ENCODE assay signal across 22 cellular contexts in genomic region chr11:117501499-117501898, GRCh38.
"Had no signal": no experiment of that assay in that cellular context is flagged by ENCODE, and none has a peak within 500 bp of the region (broad histone marks: within the 10 kb centered on the region; RNA-seq: fewer than 3 reads in every experiment).

No MANE protein-coding gene starts in this region.

- H3K27ac ChIP-seq: epithelial cell of prostate, esophagus squamous epithelium, gastroesophageal sphincter, left ventricle myocardium inferior, lower lobe of right lung, parathyroid adenoma, psoas muscle, testis, tibial nerve, upper lobe of right lung had no signal

- H3K4me1 Mint-ChIP-seq: central memory CD8-positive, alpha-beta T cell; immature natural killer cell; memory B cell; mesothelial cell of epicardium; natural killer cell had no signal

- H2AFZ ChIP-seq: parathyroid adenoma had no signal

- H3K79me2 ChIP-seq: parathyroid adenoma had no signal

- H3K9me3 Mint-ChIP-seq: central memory CD8-positive, alpha-beta T cell; effector memory CD8-positive, alpha-beta T cell; immature natural killer cell; memory B cell; mesothelial cell of epicardium; natural killer cell had no signal

- H3K4me1 ChIP-seq: esophagus squamous epithelium, gastroesophageal sphincter, left ventricle myocardium inferior, lower lobe of right lung, parathyroid adenoma, psoas muscle, testis, tibial nerve, upper lobe of right lung had no signal

- H3K9ac ChIP-seq: parathyroid adenoma had no signal

- H3K9me3 ChIP-seq: esophagus squamous epithelium, gastroesophageal sphincter, left ventricle myocardium inferior, lower lobe of right lung, psoas muscle, testis, tibial nerve, upper lobe of right lung had no signal

- H3K4me3 Mint-ChIP-seq: central memory CD8-positive, alpha-beta T cell; effector memory CD8-positive, alpha-beta T cell; immature natural killer cell; memory B cell; mesothelial cell of epicardium; natural killer cell had no signal

- H3K36me3 ChIP-seq: esophagus squamous epithelium, lower lobe of right lung, tibial nerve, upper lobe of right lung had no signal

- H3K36me3 Mint-ChIP-seq: immature natural killer cell, memory B cell, mesothelial cell of epicardium, natural killer cell had no signal

- H3K27me3 ChIP-seq: testis, tibial nerve, upper lobe of right lung had no signal

- FAIRE-seq: keratinocyte, small intestine had no signal

- ATAC-seq: effector memory CD8-positive, alpha-beta T cell; gastroesophageal sphincter; lower lobe of right lung; natural killer cell; psoas muscle; stimulated activated naive CD8-positive, alpha-beta T cell treated with anti-CD3 and anti-CD28 coated beads, Interleukin-15, Interleukin-2, amounts not matched to agents 100 U/mL and 50 U/mL, for 24 hours; upper lobe of right lung had no signal

- DNase-seq: effector memory CD8-positive, alpha-beta T cell; esophagus squamous epithelium; foreskin fibroblast; glutamatergic neuron; immature natural killer cell; left ventricle myocardium inferior; lower lobe of right lung; natural killer cell; psoas muscle; small intestine; stimulated activated CD4-positive, alpha-beta T cell treated with anti-CD3 and anti-CD28 coated beads, Interleukin-12 subunit alpha, Interleukin-12 subunit beta, amount 100 ng/mL, for 4 hours; stimulated activated naive CD8-positive, alpha-beta T cell treated with anti-CD3 and anti-CD28 coated beads, Interleukin-15, Interleukin-2, amounts not matched to agents 100 U/mL and 50 U/mL, for 24 hours; testis; upper lobe of right lung had no signal

- H3K27ac Mint-ChIP-seq: effector memory CD8-positive, alpha-beta T cell; immature natural killer cell; memory B cell; mesothelial cell of epicardium; natural killer cell had no signal

- H3K4me3 ChIP-seq: esophagus squamous epithelium, gastroesophageal sphincter, left ventricle myocardium inferior, lower lobe of right lung, psoas muscle, testis, tibial nerve, upper lobe of right lung had no signal
